Comparison of ENCODE assay signal across 2 cellular contexts in genomic region chr17:47813077-47813476, GRCh38.
TF ChIP-seq lines count a peak whose summit lies in the region.

No MANE protein-coding gene starts in this region.

TF ChIP-seq in SK-N-SH, 30 proteins besides CTCF, POLR2A, EP300 and RAD21 (continued from another document):
- TF ChIP-seq REST (IDR thresholded peaks at IDR 0.05; ENCODE audit: low read depth, low read length) (no peak), MEF2A (IDR thresholded peaks at IDR 0.05; ENCODE audit: borderline replicate concordance, low read depth) (no peak), EZH2phosphoT487 (IDR thresholded peaks at IDR 0.05; ENCODE audit: borderline replicate concordance, low read depth) (no peak), YY1 (IDR thresholded peaks at IDR 0.05; ENCODE audit: low read depth) (no peak), TCF12 (IDR thresholded peaks at IDR 0.05) (no peak), FOXJ3 (CRISPR knock-in tag; IDR thresholded peaks at IDR 0.05) (no peak), FOXM1 (IDR thresholded peaks at IDR 0.05; ENCODE audit: low read depth) (no peak), RFX5 (IDR thresholded peaks at IDR 0.05; ENCODE audit: low read length) (no peak), POLR2AphosphoS5 (IDR thresholded peaks at IDR 0.05; ENCODE audit: low read depth, low read length) (no peak), FOSL2 (IDR thresholded peaks at IDR 0.05; ENCODE audit: borderline replicate concordance, low read depth) (no peak), RXRA (IDR thresholded peaks at IDR 0.05; ENCODE audit: borderline replicate concordance, low read depth) (no peak), ELF1 (IDR thresholded peaks at IDR 0.05) (no peak)

TF ChIP-seq in SK-N-SH treated with all-trans-retinoic acid at 6 μM for 48 hours, 23 proteins besides CTCF, POLR2A, EP300 and RAD21 (continued from another document):
- TF ChIP-seq TSHZ2 (CRISPR knock-in tag; IDR thresholded peaks at IDR 0.05): no peak
- TF ChIP-seq RARB (CRISPR knock-in tag; IDR thresholded peaks at IDR 0.05): no peak
